Comparison of ENCODE assay signal across 28 cellular contexts in genomic region chr5:60519372-60519771, GRCh38.
DNase-seq lines count a peak whose midpoint lies in the region; ATAC-seq and TF ChIP-seq lines count a peak whose summit lies in the region.
"Had no signal": no experiment of that assay in that cellular context is flagged by ENCODE, and none has a peak within 500 bp of the region (broad histone marks: within the 10 kb centered on the region; RNA-seq: fewer than 3 reads in every experiment).

No MANE protein-coding gene starts in this region.

- peaks cover 96% of the 10 kb centered on the region for H3K4me1 ChIP-seq in Karpas-422 (ENCODE audit: low read length)
- peaks cover 14% of the 10 kb centered on the region for H3K4me1 ChIP-seq in body of pancreas
- H3K4me1 ChIP-seq in right atrium auricular region: peaks cover 0 to 23% of the 10 kb centered on the region in 2 donors
- H3K4me1 ChIP-seq in transverse colon: peaks cover 0 to 26% (median 6%) of the 10 kb centered on the region in 4 donors
- H3K4me1 ChIP-seq: HAP-1, left lung, suprapubic skin, uterus had no signal

- no peaks in the 10 kb centered on the region for H4K20me1 ChIP-seq in Karpas-422 (ENCODE audit: insufficient read depth, low read depth, low read length)

- H3K9me3 ChIP-seq in Karpas-422 (ENCODE audit: low read length) (no peaks in the 10 kb centered on the region), body of pancreas (no peaks in the 10 kb centered on the region), right atrium auricular region (no peaks in the 10 kb centered on the region), transverse colon (no peaks in the 10 kb centered on the region)
- H3K9me3 ChIP-seq in CD4-positive, alpha-beta T cell (ENCODE audit: control insufficient read depth, low read length): no peaks in the 10 kb centered on the region
- H3K9me3 ChIP-seq: HAP-1, left lung, suprapubic skin, uterus had no signal

- DNase-seq in Karpas-422: no peak
- DNase-seq in body of pancreas: no peak
- no peak for DNase-seq in right atrium auricular region (ENCODE audit: low spot score)
- DNase-seq in transverse colon: no peak
- DNase-seq in CD4-positive, alpha-beta T cell: no peak
- no peak for DNase-seq in occipital lobe (lab: John Stamatoyannopoulos, UW)
- DNase-seq: activated CD4-positive, CD25-positive, alpha-beta regulatory T cell treated with anti-CD3 and anti-CD28 coated beads, Interleukin-2, amount 50 U/mL, for 72 hours; activated CD8-positive, alpha-beta T cell treated with anti-CD3 and anti-CD28 coated beads, Interleukin-2, amount 10 ng/mL, durations not matched to agents 7 days and 5 days; activated effector memory CD4-positive, alpha-beta T cell treated with anti-CD3 and anti-CD28 coated beads, Interleukin-2, amount 50 U/mL, for 16 hours; activated naive CD8-positive, alpha-beta T cell treated with anti-CD3 and anti-CD28 coated beads, Interleukin-2, amount 10 ng/mL, durations not matched to agents 7 days and 5 days; activated T-cell treated with anti-CD3 and anti-CD28 coated beads for 4 hours; DND-41; dorsolateral prefrontal cortex; left lung; naive thymus-derived CD8-positive, alpha-beta T cell; NCI-H1092 treated with DMSO at 0.1 percent for 48 hours; NCI-H187; NCI-H2171 treated with DMSO at 0.1 percent for 48 hours; NCI-H524 treated with DMSO at 0.1 percent for 48 hours; stimulated activated CD4-positive, alpha-beta T cell treated with anti-CD3 and anti-CD28 coated beads, Interleukin-4, amount 100 ng/mL, for 4 hours; uterus had no signal

- WGBS in body of pancreas, 2 donors: 13 to 16% methylated on average over 1 of the region's 1 CpG
- 33 to 46% methylated on average over 1 of the region's 1 CpG for WGBS in transverse colon (ENCODE audit: low coverage in 1 of 2), 2 donors

- no peaks in the 10 kb centered on the region for H3K36me3 Mint-ChIP-seq in CD4-positive, alpha-beta T cell (ENCODE audit: low read depth)
- H3K36me3 Mint-ChIP-seq: activated naive CD8-positive, alpha-beta T cell treated with anti-CD3 and anti-CD28 coated beads, Interleukin-2, amount 10 ng/mL, durations not matched to agents 7 days and 5 days; CD14-positive monocyte; naive thymus-derived CD8-positive, alpha-beta T cell; stimulated activated memory B cell treated with anti-CD40 and anti-IgM and Interleukin-4, amounts not matched to agents 10 μg/mL and 1 μg/mL and 100 μg/mL, for 72 hours had no signal

- intact Hi-C loops in body of pancreas (cut with DNase I): no loop called here
- intact Hi-C loops in transverse colon (cut with DNase I; ENCODE audit: low total_unique reads): no loop called here
- intact Hi-C loops in CD4-positive, alpha-beta T cell (cut with DNase I, micrococcal nuclease): no loop called here

- ATAC-seq in body of pancreas (peak; percentile 50), HG02678 (IDR thresholded peaks at IDR 0.05; ENCODE audit: unreplicated experiment) (no peak)
- no peak for ATAC-seq in CD4-positive, alpha-beta T cell (ENCODE audit: poor library complexity)
- ATAC-seq: activated CD8-positive, alpha-beta T cell treated with anti-CD3 and anti-CD28 coated beads, Interleukin-2, amount 10 ng/mL, durations not matched to agents 7 days and 5 days; left lung; naive thymus-derived CD8-positive, alpha-beta T cell; sciatic nerve; stimulated activated memory B cell treated with anti-CD40 and anti-IgM and Interleukin-4, amounts not matched to agents 10 μg/mL and 1 μg/mL and 100 μg/mL, for 72 hours had no signal

- peak overlapping the region; percentile 72 for H3K4me3 ChIP-seq in Karpas-422 (ENCODE audit: low read length)
- H3K4me3 ChIP-seq in body of pancreas: no peak overlapping the region
- H3K4me3 ChIP-seq in right atrium auricular region: no peak overlapping the region
- H3K4me3 ChIP-seq in transverse colon: no peak overlapping the region
- H3K4me3 ChIP-seq: dorsolateral prefrontal cortex, HAP-1, left lung, suprapubic skin, uterus had no signal

- no peak for TF ChIP-seq EP300 in transverse colon (IDR thresholded peaks at IDR 0.05; ENCODE audit: low read depth)

- TF ChIP-seq CTCF in body of pancreas (IDR thresholded peaks at IDR 0.05) (no peak), right atrium auricular region (IDR thresholded peaks at IDR 0.05) (no peak), transverse colon (IDR thresholded peaks at IDR 0.05) (no peak)
- no peak for TF ChIP-seq CTCF in CD4-positive, alpha-beta T cell (IDR thresholded peaks at IDR 0.05)

- TF ChIP-seq POLR2A in body of pancreas (IDR thresholded peaks at IDR 0.05) (no peak), transverse colon (IDR thresholded peaks at IDR 0.05) (no peak)

- CTCF ChIA-PET in CD4-positive, alpha-beta T cell (lab: Charles Lee): no interaction called here

- H3K36me3 ChIP-seq in Karpas-422 (ENCODE audit: insufficient read depth, low read length) (0 out of 2 replicates have a peak, but pooled peaks cover 7% of the 10 kb centered on the region), body of pancreas (replicated peaks in 1 of 2; ENCODE audit: insufficient read depth in 1 of 2, low read depth in 2 of 2) (no peaks in the 10 kb centered on the region), right atrium auricular region (no peaks in the 10 kb centered on the region), transverse colon (no peaks in the 10 kb centered on the region)
- H3K36me3 ChIP-seq: HAP-1, left lung, suprapubic skin, uterus had no signal

- H3K27ac ChIP-seq in Karpas-422 (ENCODE audit: low read length) (peak overlapping the region; percentile 97), body of pancreas (no peak overlapping the region), right atrium auricular region (peak overlapping the region; percentile 62 to 66), transverse colon (peak overlapping the region; percentile 15 to 75 (median 60))
- no peak overlapping the region for H3K27ac ChIP-seq in CD4-positive, alpha-beta T cell (ENCODE audit: low read depth, low read length)
- H3K27ac ChIP-seq: left lung, suprapubic skin had no signal

- H3K9me3 Mint-ChIP-seq in CD4-positive, alpha-beta T cell: no peaks in the 10 kb centered on the region
- H3K9me3 Mint-ChIP-seq: activated naive CD8-positive, alpha-beta T cell treated with anti-CD3 and anti-CD28 coated beads, Interleukin-2, amount 10 ng/mL, durations not matched to agents 7 days and 5 days; central memory CD8-positive, alpha-beta T cell; naive thymus-derived CD8-positive, alpha-beta T cell; stimulated activated memory B cell treated with anti-CD40 and anti-IgM and Interleukin-4, amounts not matched to agents 10 μg/mL and 1 μg/mL and 100 μg/mL, for 72 hours had no signal

- H3K27me3 Mint-ChIP-seq in CD4-positive, alpha-beta T cell: peaks cover 5% of the 10 kb centered on the region
- H3K27me3 Mint-ChIP-seq: central memory CD8-positive, alpha-beta T cell; naive thymus-derived CD8-positive, alpha-beta T cell; stimulated activated memory B cell treated with anti-CD40 and anti-IgM and Interleukin-4, amounts not matched to agents 10 μg/mL and 1 μg/mL and 100 μg/mL, for 72 hours had no signal

- H2AFZ ChIP-seq in Karpas-422 (ENCODE audit: low read length): no peak overlapping the region

- H3K4me1 Mint-ChIP-seq in CD4-positive, alpha-beta T cell (ENCODE audit: low read depth): no peaks in the 10 kb centered on the region
- H3K4me1 Mint-ChIP-seq: central memory CD8-positive, alpha-beta T cell had no signal

- peak overlapping the region; percentile 87 for H3K9ac ChIP-seq in Karpas-422 (ENCODE audit: low read length)

- in situ Hi-C loops in transverse colon (cut with MboI; ENCODE audit: low pct_ligation_motif_present in 1 of 4, low pct_unique_long_range_greater_than_20kb in 1 of 4, low sequenced_read_pairs in 3 of 4): no loop called here

- H3K9me2 ChIP-seq in Karpas-422 (replicated peaks; ENCODE audit: insufficient read depth, low read length): no peaks in the 10 kb centered on the region

- POLR2A ChIA-PET in CD4-positive, alpha-beta T cell (lab: Charles Lee): no interaction called here

- H3K79me2 ChIP-seq in Karpas-422 (ENCODE audit: low read length): peaks cover 76% of the 10 kb centered on the region

- no peaks in the 10 kb centered on the region for H3K27me3 ChIP-seq in Karpas-422 (ENCODE audit: low read length)
- no peaks in the 10 kb centered on the region for H3K27me3 ChIP-seq in body of pancreas
- H3K27me3 ChIP-seq in right atrium auricular region: no peaks in the 10 kb centered on the region
- no peaks in the 10 kb centered on the region for H3K27me3 ChIP-seq in transverse colon
- H3K27me3 ChIP-seq in CD4-positive, alpha-beta T cell (ENCODE audit: control insufficient read depth, insufficient read depth, low read length): no peaks in the 10 kb centered on the region
- H3K27me3 ChIP-seq: dorsolateral prefrontal cortex, left lung, suprapubic skin, uterus had no signal

- H3K27ac Mint-ChIP-seq in CD4-positive, alpha-beta T cell: no peak overlapping the region
- H3K27ac Mint-ChIP-seq: activated CD8-positive, alpha-beta T cell treated with anti-CD3 and anti-CD28 coated beads, Interleukin-2, amount 10 ng/mL, durations not matched to agents 7 days and 5 days; activated naive CD8-positive, alpha-beta T cell treated with anti-CD3 and anti-CD28 coated beads, Interleukin-2, amount 10 ng/mL, durations not matched to agents 7 days and 5 days; CD14-positive monocyte; stimulated activated memory B cell treated with anti-CD40 and anti-IgM and Interleukin-4, amounts not matched to agents 10 μg/mL and 1 μg/mL and 100 μg/mL, for 72 hours had no signal

- H3K4me2 ChIP-seq in Karpas-422 (ENCODE audit: low read depth, low read length, poor library complexity, severe bottlenecking): peak overlapping the region; percentile 81

- no peak overlapping the region for H3K4me3 Mint-ChIP-seq in CD4-positive, alpha-beta T cell
- H3K4me3 Mint-ChIP-seq: activated CD8-positive, alpha-beta T cell treated with anti-CD3 and anti-CD28 coated beads, Interleukin-2, amount 10 ng/mL, durations not matched to agents 7 days and 5 days; activated naive CD8-positive, alpha-beta T cell treated with anti-CD3 and anti-CD28 coated beads, Interleukin-2, amount 10 ng/mL, durations not matched to agents 7 days and 5 days; CD14-positive monocyte; central memory CD8-positive, alpha-beta T cell; naive thymus-derived CD8-positive, alpha-beta T cell; stimulated activated memory B cell treated with anti-CD40 and anti-IgM and Interleukin-4, amounts not matched to agents 10 μg/mL and 1 μg/mL and 100 μg/mL, for 72 hours had no signal

Comparison
In these comparisons a context has a peak if more than half of its experiments do, and no peak if none do; other contexts are left out.
1. H3K27ac ChIP-seq: peak in Karpas-422 (single experiment), right atrium auricular region (2 of 2) and transverse colon (4 of 4); none in body of pancreas (0 of 4) and CD4-positive, alpha-beta T cell (single experiment).